ENCODE assay signal across 1 cellular context in genomic region chr17:32361270-32361669, GRCh38.
TF ChIP-seq lines count a peak whose summit lies in the region.

No MANE protein-coding gene starts in this region.

TF ChIP-seq in endothelial cell of umbilical vein, 7 proteins besides CTCF, POLR2A, EP300 and RAD21:
- TF ChIP-seq MYC (IDR thresholded peaks at IDR 0.05; ENCODE audit: low read depth, low read length) (no peak), GATA2 (IDR thresholded peaks at IDR 0.05; ENCODE audit: insufficient read depth, insufficient read length, low read depth, low read length) (no peak)
